In the genomic region with DNA sequence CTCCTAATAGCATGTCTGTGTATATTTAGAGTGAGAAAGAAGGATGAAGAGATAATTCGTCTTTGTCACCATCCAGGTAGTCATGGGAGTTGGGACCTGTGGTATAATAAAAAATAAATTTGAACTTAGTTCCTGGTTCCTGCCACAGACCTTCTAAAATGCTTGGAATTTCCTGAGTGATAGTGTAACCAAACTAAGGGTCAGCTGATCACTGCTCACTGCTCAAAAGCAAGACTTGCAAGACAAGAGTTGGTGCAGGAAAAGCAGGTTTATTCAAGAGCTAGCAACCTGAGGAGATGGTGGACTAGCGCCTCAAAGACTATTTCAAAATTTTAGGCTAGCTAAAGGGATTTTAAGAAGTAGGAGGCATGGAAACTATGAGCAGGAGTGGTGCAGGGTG, we compare ENCODE assay signal across 1 cellular context.
TF ChIP-seq lines count a peak whose summit lies in the region.

No MANE protein-coding gene starts in this region.

TF ChIP-seq in H1, 55 proteins besides CTCF, POLR2A, EP300 and RAD21:
- no peak for TF ChIP-seq BRCA1 (IDR thresholded peaks at IDR 0.05; ENCODE audit: low read depth, low read length)
- no peak for TF ChIP-seq BACH1 (IDR thresholded peaks at IDR 0.05; ENCODE audit: low read length)
- TF ChIP-seq KDM1A (IDR thresholded peaks at IDR 0.05; ENCODE audit: borderline replicate concordance, low read length), result no peak
- no peak for TF ChIP-seq TBP (IDR thresholded peaks at IDR 0.05; ENCODE audit: low read depth, low read length)
- TF ChIP-seq SP2 (IDR thresholded peaks at IDR 0.05; ENCODE audit: low read length), result no peak
- TF ChIP-seq CBX8 (IDR thresholded peaks at IDR 0.05; ENCODE audit: borderline replicate concordance, low read depth, low read length), result no peak
- TF ChIP-seq RNF2 (IDR thresholded peaks at IDR 0.05; ENCODE audit: borderline replicate concordance, low read depth, low read length, missing control alignments, poor library complexity, severe bottlenecking), result no peak
- no peak for TF ChIP-seq TAF7 (optimal IDR thresholded peaks at IDR 0.05; ENCODE audit: borderline replicate concordance, low read depth, low read length)
- TF ChIP-seq, protein P1, sequence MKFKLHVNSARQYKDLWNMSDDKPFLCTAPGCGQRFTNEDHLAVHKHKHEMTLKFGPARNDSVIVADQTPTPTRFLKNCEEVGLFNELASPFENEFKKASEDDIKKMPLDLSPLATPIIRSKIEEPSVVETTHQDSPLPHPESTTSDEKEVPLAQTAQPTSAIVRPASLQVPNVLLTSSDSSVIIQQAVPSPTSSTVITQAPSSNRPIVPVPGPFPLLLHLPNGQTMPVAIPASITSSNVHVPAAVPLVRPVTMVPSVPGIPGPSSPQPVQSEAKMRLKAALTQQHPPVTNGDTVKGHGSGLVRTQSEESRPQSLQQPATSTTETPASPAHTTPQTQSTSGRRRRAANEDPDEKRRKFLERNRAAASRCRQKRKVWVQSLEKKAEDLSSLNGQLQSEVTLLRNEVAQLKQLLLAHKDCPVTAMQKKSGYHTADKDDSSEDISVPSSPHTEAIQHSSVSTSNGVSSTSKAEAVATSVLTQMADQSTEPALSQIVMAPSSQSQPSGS (IDR thresholded peaks at IDR 0.05; ENCODE audit: low read length), result no peak
- no peak for TF ChIP-seq SIN3A (conservative IDR thresholded peaks at IDR 0.05 in 1 of 2, IDR thresholded peaks at IDR 0.05 in 1 of 2; ENCODE audit: low read depth in 1 of 2, low read length in 2 of 2)
- no peak for TF ChIP-seq CHD1 (IDR thresholded peaks at IDR 0.05; ENCODE audit: low read depth, low read length)
- TF ChIP-seq TCF12 (IDR thresholded peaks at IDR 0.05; ENCODE audit: low read depth, low read length), result no peak
- TF ChIP-seq, protein P2, sequence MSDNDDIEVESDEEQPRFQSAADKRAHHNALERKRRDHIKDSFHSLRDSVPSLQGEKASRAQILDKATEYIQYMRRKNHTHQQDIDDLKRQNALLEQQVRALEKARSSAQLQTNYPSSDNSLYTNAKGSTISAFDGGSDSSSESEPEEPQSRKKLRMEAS (IDR thresholded peaks at IDR 0.05), result no peak
- TF ChIP-seq GABPA (IDR thresholded peaks at IDR 0.05; ENCODE audit: borderline replicate concordance, insufficient read depth, low read length), result no peak
- TF ChIP-seq ZNF274 (IDR thresholded peaks at IDR 0.05; ENCODE audit: borderline replicate concordance, extremely low read depth, low read length), result no peak
- TF ChIP-seq KDM4A (IDR thresholded peaks at IDR 0.05; ENCODE audit: low read depth, low read length, severe bottlenecking), result no peak
- TF ChIP-seq HDAC6 (IDR thresholded peaks at IDR 0.05; ENCODE audit: low read depth, low read length), result no peak
- no peak for TF ChIP-seq MAFK (IDR thresholded peaks at IDR 0.05; ENCODE audit: low read depth, low read length)
- TF ChIP-seq CREB1 (IDR thresholded peaks at IDR 0.05), result no peak
- no peak for TF ChIP-seq CBX5 (IDR thresholded peaks at IDR 0.05; ENCODE audit: low read depth, low read length)
